13 cellular contexts compared by ENCODE assay signal in the genomic region with DNA sequence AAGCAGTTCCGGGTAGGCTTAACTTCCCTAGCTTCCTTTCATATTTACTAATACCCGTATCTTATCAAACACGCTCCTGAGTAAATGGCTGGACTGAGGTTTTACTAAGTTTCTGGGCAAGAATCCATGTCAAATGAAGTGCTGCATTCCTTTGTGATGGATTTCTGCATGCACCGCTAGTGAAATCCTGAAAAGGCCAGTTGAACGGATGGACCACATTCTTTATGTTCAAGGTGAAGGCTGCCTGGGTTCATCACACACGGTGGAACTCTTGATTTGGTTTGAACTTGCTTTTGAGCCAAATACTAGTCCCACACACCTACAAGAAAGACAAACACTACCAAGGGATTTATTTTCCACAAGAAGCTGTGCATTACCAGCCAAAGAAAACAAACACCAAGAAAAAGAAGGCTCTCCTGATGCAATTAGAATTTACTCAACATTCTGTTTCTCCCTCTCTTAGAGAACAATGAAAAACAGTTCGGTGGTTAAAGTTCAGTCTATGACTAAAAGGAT.
DNase-seq lines count a peak whose midpoint lies in the region; ATAC-seq and TF ChIP-seq lines count a peak whose summit lies in the region.
"Had no signal": no experiment of that assay in that cellular context is flagged by ENCODE, and none has a peak within 500 bp of the region (broad histone marks: within the 10 kb centered on the region; RNA-seq: fewer than 3 reads in every experiment).

No MANE protein-coding gene starts in this region.

- H3K4me3 ChIP-seq in LNCaP clone FGC (ENCODE audit: low read depth, low read length) (no peak overlapping the region), choroid plexus epithelial cell (ENCODE audit: low read depth, low read length) (peak overlapping the region; percentile 22), uterus (no peak overlapping the region)

- no peak for ATAC-seq in stimulated activated naive CD8-positive, alpha-beta T cell treated with anti-CD3 and anti-CD28 coated beads, Interleukin-15, amount 100 ng/mL, for 72 hours
- ATAC-seq in stimulated activated naive CD8-positive, alpha-beta T cell treated with anti-CD3 and anti-CD28 coated beads, Interleukin-15, Interleukin-2, amounts not matched to agents 100 U/mL and 50 U/mL, for 24 hours, result no peak
- ATAC-seq: foreskin keratinocyte had no signal

- no peaks in the 10 kb centered on the region for H3K27me3 ChIP-seq in uterus
- H3K27me3 ChIP-seq: foreskin keratinocyte had no signal

- no peaks in the 10 kb centered on the region for H3K27me3 Mint-ChIP-seq in nephron (ENCODE audit: low read depth)
- H3K27me3 Mint-ChIP-seq in stimulated activated naive CD8-positive, alpha-beta T cell treated with anti-CD3 and anti-CD28 coated beads, Interleukin-15, amount 100 ng/mL, for 72 hours, result no peaks in the 10 kb centered on the region
- H3K27me3 Mint-ChIP-seq: activated CD4-positive, alpha-beta memory T cell treated with anti-CD3 and anti-CD28 coated beads, Interleukin-2, amount 10 ng/mL, durations not matched to agents 7 days and 5 days; activated naive CD8-positive, alpha-beta T cell treated with anti-CD3 and anti-CD28 coated beads for 36 hours had no signal

- peaks cover 3% of the 10 kb centered on the region for H3K36me3 Mint-ChIP-seq in nephron (ENCODE audit: low read depth)
- H3K36me3 Mint-ChIP-seq: activated naive CD8-positive, alpha-beta T cell treated with anti-CD3 and anti-CD28 coated beads for 36 hours; CD14-positive monocyte had no signal

- H3K9me3 ChIP-seq in uterus, result no peaks in the 10 kb centered on the region

- TF ChIP-seq CTCF in LNCaP clone FGC (IDR thresholded peaks at IDR 0.05; ENCODE audit: control insufficient read depth, extremely low read depth, insufficient read depth) (no peak), choroid plexus epithelial cell (conservative IDR thresholded peaks at IDR 0.05; ENCODE audit: low read depth, low read length) (no peak), nephron (IDR thresholded peaks at IDR 0.05; ENCODE audit: unreplicated experiment in 3 of 3) (no peak), uterus (IDR thresholded peaks at IDR 0.05) (no peak)

- H3K4me3 Mint-ChIP-seq in nephron, result peak overlapping the region in 1 of 3 experiments; percentile 10
- H3K4me3 Mint-ChIP-seq in stimulated activated naive CD8-positive, alpha-beta T cell treated with anti-CD3 and anti-CD28 coated beads, Interleukin-15, amount 100 ng/mL, for 72 hours, result no peak overlapping the region
- H3K4me3 Mint-ChIP-seq: activated CD4-positive, alpha-beta memory T cell treated with anti-CD3 and anti-CD28 coated beads, Interleukin-2, amount 10 ng/mL, durations not matched to agents 7 days and 5 days; activated naive CD8-positive, alpha-beta T cell treated with anti-CD3 and anti-CD28 coated beads for 36 hours; CD14-positive monocyte had no signal

- H3K27ac ChIP-seq in uterus, result no peak overlapping the region
- H3K27ac ChIP-seq: foreskin keratinocyte had no signal

- peak overlapping the region; percentile 38 to 82 (median 78) for H3K27ac Mint-ChIP-seq in nephron
- no peak overlapping the region for H3K27ac Mint-ChIP-seq in stimulated activated naive CD8-positive, alpha-beta T cell treated with anti-CD3 and anti-CD28 coated beads, Interleukin-15, amount 100 ng/mL, for 72 hours
- H3K27ac Mint-ChIP-seq: activated CD4-positive, alpha-beta memory T cell treated with anti-CD3 and anti-CD28 coated beads, Interleukin-2, amount 10 ng/mL, durations not matched to agents 7 days and 5 days; activated naive CD8-positive, alpha-beta T cell treated with anti-CD3 and anti-CD28 coated beads for 36 hours; CD14-positive monocyte had no signal

- H3K9me3 Mint-ChIP-seq in nephron, result peaks cover 12% of the 10 kb centered on the region
- H3K9me3 Mint-ChIP-seq in stimulated activated naive CD8-positive, alpha-beta T cell treated with anti-CD3 and anti-CD28 coated beads, Interleukin-15, amount 100 ng/mL, for 72 hours, result peaks cover 4 to 12% of the 10 kb centered on the region in 2 donors

- H3K4me1 ChIP-seq in uterus, result no peaks in the 10 kb centered on the region
- H3K4me1 ChIP-seq: foreskin keratinocyte had no signal

- TF ChIP-seq POLR2A in uterus (IDR thresholded peaks at IDR 0.05), result no peak

- intact Hi-C loops in uterus (cut with DNase I; ENCODE audit: low total_unique reads), result no loop called here

- peak; percentile 37 for DNase-seq in AG08396 (ENCODE audit: low spot score)
- peak; percentile 30 for DNase-seq in LNCaP clone FGC (ENCODE audit: low read depth)
- DNase-seq in choroid plexus epithelial cell (ENCODE audit: low read depth), result peak; percentile 88
- no peak for DNase-seq in uterus
- DNase-seq in effector CD8-positive, alpha-beta T cell (lab: John Stamatoyannopoulos, UW), result no peak
- no peak for DNase-seq in stimulated activated naive CD8-positive, alpha-beta T cell treated with anti-CD3 and anti-CD28 coated beads, Interleukin-15, amount 100 ng/mL, for 72 hours
- DNase-seq in stimulated activated naive CD8-positive, alpha-beta T cell treated with anti-CD3 and anti-CD28 coated beads, Interleukin-15, Interleukin-2, amounts not matched to agents 100 U/mL and 50 U/mL, for 24 hours, result no peak
- DNase-seq: activated CD4-positive, alpha-beta memory T cell treated with anti-CD3 and anti-CD28 coated beads, Interleukin-2, amount 10 ng/mL, durations not matched to agents 7 days and 5 days; activated naive CD8-positive, alpha-beta T cell treated with anti-CD3 and anti-CD28 coated beads for 36 hours; foreskin keratinocyte; stimulated activated CD4-positive, alpha-beta T cell treated with anti-CD3 and anti-CD28 coated beads, Interleukin-15, amount 100 ng/mL, for 24 hours had no signal

- peaks cover 24% of the 10 kb centered on the region for H3K4me1 Mint-ChIP-seq in nephron
- no peaks in the 10 kb centered on the region for H3K4me1 Mint-ChIP-seq in stimulated activated naive CD8-positive, alpha-beta T cell treated with anti-CD3 and anti-CD28 coated beads, Interleukin-15, amount 100 ng/mL, for 72 hours
- H3K4me1 Mint-ChIP-seq: activated CD4-positive, alpha-beta memory T cell treated with anti-CD3 and anti-CD28 coated beads, Interleukin-2, amount 10 ng/mL, durations not matched to agents 7 days and 5 days; activated naive CD8-positive, alpha-beta T cell treated with anti-CD3 and anti-CD28 coated beads for 36 hours; CD14-positive monocyte had no signal

- no peaks in the 10 kb centered on the region for H3K36me3 ChIP-seq in uterus

Comparison
In these comparisons a context has a peak if more than half of its experiments do, and no peak if none do; other contexts are left out.
1. DNase-seq: peak in AG08396 (single experiment), LNCaP clone FGC (single experiment) and choroid plexus epithelial cell (single experiment); none in uterus (0 of 2), effector CD8-positive, alpha-beta T cell (single experiment), stimulated activated naive CD8-positive, alpha-beta T cell treated with anti-CD3 and anti-CD28 coated beads, Interleukin-15, amount 100 ng/mL, for 72 hours (0 of 2) and stimulated activated naive CD8-positive, alpha-beta T cell treated with anti-CD3 and anti-CD28 coated beads, Interleukin-15, Interleukin-2, amounts not matched to agents 100 U/mL and 50 U/mL, for 24 hours (single experiment).
2. H3K27ac Mint-ChIP-seq: peak in nephron (3 of 3); none in stimulated activated naive CD8-positive, alpha-beta T cell treated with anti-CD3 and anti-CD28 coated beads, Interleukin-15, amount 100 ng/mL, for 72 hours (0 of 2).